In the genomic region with DNA sequence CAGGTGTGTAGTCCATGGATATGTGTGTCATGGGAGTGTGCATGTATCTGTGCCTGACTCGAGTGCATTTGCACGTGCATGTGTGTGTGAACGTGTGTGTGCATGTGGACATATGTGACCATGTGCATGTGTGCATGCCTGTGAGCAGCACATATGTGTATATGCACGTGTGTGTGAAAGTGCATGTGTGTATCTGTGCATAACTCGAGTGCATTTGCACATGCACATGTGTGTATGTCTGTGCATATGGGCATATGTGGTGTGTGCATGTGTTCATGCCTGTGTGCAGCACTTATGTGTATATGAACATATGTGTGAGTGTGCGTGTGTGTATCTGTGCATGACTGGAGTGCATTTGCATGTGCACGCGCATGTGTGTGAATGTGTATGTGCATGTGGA, we compare ENCODE assay signal across 11 cellular contexts.
"Had no signal": no experiment of that assay in that cellular context is flagged by ENCODE, and none has a peak within 500 bp of the region (broad histone marks: within the 10 kb centered on the region; RNA-seq: fewer than 3 reads in every experiment).

No MANE protein-coding gene starts in this region.

- H3K4me1 ChIP-seq: ascending aorta had no signal

- H3K27ac ChIP-seq: ascending aorta, foreskin keratinocyte, ovary, thoracic aorta, WERI-Rb-1 had no signal

- DNase-seq: activated naive CD8-positive, alpha-beta T cell treated with anti-CD3 and anti-CD28 coated beads, Interleukin-2, amount 50 U/mL, for 24 hours; effector memory CD8-positive, alpha-beta T cell; foreskin keratinocyte; ovary; T-helper 17 cell; WERI-Rb-1 had no signal

- H3K9me3 Mint-ChIP-seq: activated naive CD8-positive, alpha-beta T cell treated with anti-CD3 and anti-CD28 coated beads, Interleukin-2, amount 50 U/mL, for 24 hours; activated T-helper 1 cell treated with anti-CD3 and anti-CD28 coated beads, Interleukin-12 subunit alpha, Interleukin-12 subunit beta, Interleukin-2, Interleukin-4 antibody, amounts not matched to agents 30 ng/mL and 10 ng/mL and 1 ng/mL, durations not matched to agents 14 hours and 24 hours and 36 hours; effector memory CD8-positive, alpha-beta T cell had no signal

- H3K36me3 ChIP-seq: ascending aorta, ovary, thoracic aorta, WERI-Rb-1 had no signal

- H3K27ac Mint-ChIP-seq: activated naive CD8-positive, alpha-beta T cell treated with anti-CD3 and anti-CD28 coated beads, Interleukin-2, amount 50 U/mL, for 24 hours; activated T-helper 1 cell treated with anti-CD3 and anti-CD28 coated beads, Interleukin-12 subunit alpha, Interleukin-12 subunit beta, Interleukin-2, Interleukin-4 antibody, amounts not matched to agents 30 ng/mL and 10 ng/mL and 1 ng/mL, durations not matched to agents 14 hours and 24 hours and 36 hours; T-helper 17 cell had no signal

- H3K27me3 ChIP-seq: ascending aorta, foreskin keratinocyte, ovary had no signal

- ATAC-seq: activated naive CD8-positive, alpha-beta T cell treated with anti-CD3 and anti-CD28 coated beads, Interleukin-2, amount 50 U/mL, for 24 hours; foreskin keratinocyte; sciatic nerve had no signal

- H3K4me3 Mint-ChIP-seq: activated CD4-positive, alpha-beta T cell treated with anti-CD3 and anti-CD28 coated beads for 36 hours; activated naive CD8-positive, alpha-beta T cell treated with anti-CD3 and anti-CD28 coated beads, Interleukin-2, amount 50 U/mL, for 24 hours; activated T-helper 1 cell treated with anti-CD3 and anti-CD28 coated beads, Interleukin-12 subunit alpha, Interleukin-12 subunit beta, Interleukin-2, Interleukin-4 antibody, amounts not matched to agents 30 ng/mL and 10 ng/mL and 1 ng/mL, durations not matched to agents 14 hours and 24 hours and 36 hours had no signal

- H3K27me3 Mint-ChIP-seq: activated CD4-positive, alpha-beta T cell treated with anti-CD3 and anti-CD28 coated beads for 36 hours; activated naive CD8-positive, alpha-beta T cell treated with anti-CD3 and anti-CD28 coated beads, Interleukin-2, amount 50 U/mL, for 24 hours; effector memory CD8-positive, alpha-beta T cell; T-helper 17 cell had no signal

- H3K9me3 ChIP-seq: ascending aorta, ovary, thoracic aorta had no signal

- H3K4me3 ChIP-seq: ascending aorta, ovary, thoracic aorta had no signal
